34 cellular contexts compared by ENCODE assay signal in genomic region chr20:21835042-21835441, GRCh38.
"Had no signal": no experiment of that assay in that cellular context is flagged by ENCODE, and none has a peak within 500 bp of the region (broad histone marks: within the 10 kb centered on the region; RNA-seq: fewer than 3 reads in every experiment).

No MANE protein-coding gene starts in this region.

- H3K4me1 Mint-ChIP-seq: activated naive CD4-positive, alpha-beta T cell treated with anti-CD3 and anti-CD28 coated beads, Interleukin-2, amount 10 ng/mL, durations not matched to agents 7 days and 5 days; activated naive CD4-positive, alpha-beta T cell treated with anti-CD3 and anti-CD28 coated beads, Interleukin-2, amount 50 U/mL, for 24 hours; activated naive CD8-positive, alpha-beta T cell treated with anti-CD3 and anti-CD28 coated beads for 36 hours; activated naive CD8-positive, alpha-beta T cell treated with anti-CD3 and anti-CD28 coated beads, Interleukin-2, amount 10 ng/mL, durations not matched to agents 7 days and 5 days; activated naive CD8-positive, alpha-beta T cell treated with anti-CD3 and anti-CD28 coated beads, Interleukin-2, amount 50 U/mL, for 24 hours; activated T-helper 17 cell treated with anti-CD3 and anti-CD28 coated beads, Interleukin-2, amount 50 U/mL, for 72 hours; brain; central memory CD8-positive, alpha-beta T cell had no signal

- H3K9me3 Mint-ChIP-seq: activated naive CD4-positive, alpha-beta T cell treated with anti-CD3 and anti-CD28 coated beads for 36 hours; activated naive CD4-positive, alpha-beta T cell treated with anti-CD3 and anti-CD28 coated beads, Interleukin-2, amount 10 ng/mL, durations not matched to agents 7 days and 5 days; activated naive CD4-positive, alpha-beta T cell treated with anti-CD3 and anti-CD28 coated beads, Interleukin-2, amount 50 U/mL, for 24 hours; activated naive CD8-positive, alpha-beta T cell treated with anti-CD3 and anti-CD28 coated beads for 36 hours; activated naive CD8-positive, alpha-beta T cell treated with anti-CD3 and anti-CD28 coated beads, Interleukin-2, amount 10 ng/mL, durations not matched to agents 7 days and 5 days; activated T-cell treated with anti-CD3 and anti-CD28 coated beads, Interleukin-2, amount 50 U/mL, for 24 hours; activated T-cell treated with anti-CD3 and anti-CD28 coated beads, Interleukin-2, amount 50 U/mL, for 4 hours; activated T-cell treated with anti-CD3 and anti-CD28 coated beads, Interleukin-2, amount 50 U/mL, for 72 hours; activated T-helper 17 cell treated with anti-CD3 and anti-CD28 coated beads, Interleukin-2, amount 50 U/mL, for 72 hours had no signal

- H3K36me3 Mint-ChIP-seq: activated naive CD4-positive, alpha-beta T cell treated with anti-CD3 and anti-CD28 coated beads, Interleukin-2, amount 10 ng/mL, durations not matched to agents 7 days and 5 days; activated naive CD4-positive, alpha-beta T cell treated with anti-CD3 and anti-CD28 coated beads, Interleukin-2, amount 50 U/mL, for 24 hours; activated naive CD4-positive, alpha-beta T cell treated with anti-CD3 and anti-CD28 coated beads, Interleukin-2, amount 50 U/mL, for 72 hours; activated naive CD8-positive, alpha-beta T cell; activated naive CD8-positive, alpha-beta T cell treated with anti-CD3 and anti-CD28 coated beads for 36 hours; activated naive CD8-positive, alpha-beta T cell treated with anti-CD3 and anti-CD28 coated beads, Interleukin-2, amount 10 ng/mL, durations not matched to agents 7 days and 5 days; brain had no signal

- H3K27me3 Mint-ChIP-seq: activated naive CD4-positive, alpha-beta T cell treated with anti-CD3 and anti-CD28 coated beads, Interleukin-2, amount 10 ng/mL, durations not matched to agents 7 days and 5 days; activated naive CD8-positive, alpha-beta T cell treated with anti-CD3 and anti-CD28 coated beads for 36 hours; activated naive CD8-positive, alpha-beta T cell treated with anti-CD3 and anti-CD28 coated beads, Interleukin-2, amount 10 ng/mL, durations not matched to agents 7 days and 5 days; activated naive CD8-positive, alpha-beta T cell treated with anti-CD3 and anti-CD28 coated beads, Interleukin-2, amount 50 U/mL, for 24 hours; activated T-cell treated with anti-CD3 and anti-CD28 coated beads, Interleukin-2, amount 50 U/mL, for 24 hours; activated T-helper 17 cell treated with anti-CD3 and anti-CD28 coated beads, Interleukin-2, amount 50 U/mL, for 72 hours; central memory CD8-positive, alpha-beta T cell had no signal

- H3K4me3 Mint-ChIP-seq: activated naive CD4-positive, alpha-beta T cell treated with anti-CD3 and anti-CD28 coated beads for 36 hours; activated naive CD4-positive, alpha-beta T cell treated with anti-CD3 and anti-CD28 coated beads, Interleukin-2, amount 10 ng/mL, durations not matched to agents 7 days and 5 days; activated naive CD4-positive, alpha-beta T cell treated with anti-CD3 and anti-CD28 coated beads, Interleukin-2, amount 50 U/mL, for 24 hours; activated naive CD8-positive, alpha-beta T cell; activated naive CD8-positive, alpha-beta T cell treated with anti-CD3 and anti-CD28 coated beads for 36 hours; activated naive CD8-positive, alpha-beta T cell treated with anti-CD3 and anti-CD28 coated beads, Interleukin-2, amount 10 ng/mL, durations not matched to agents 7 days and 5 days; activated naive CD8-positive, alpha-beta T cell treated with anti-CD3 and anti-CD28 coated beads, Interleukin-2, amount 50 U/mL, for 24 hours; activated T-cell treated with anti-CD3 and anti-CD28 coated beads, Interleukin-2, amount 50 U/mL, for 24 hours; activated T-cell treated with anti-CD3 and anti-CD28 coated beads, Interleukin-2, amount 50 U/mL, for 4 hours; activated T-cell treated with anti-CD3 and anti-CD28 coated beads, Interleukin-2, amount 50 U/mL, for 72 hours; activated T-helper 1 cell treated with anti-CD3 and anti-CD28 coated beads, Interleukin-12 subunit alpha, Interleukin-12 subunit beta, Interleukin-2, Interleukin-4 antibody, amounts not matched to agents 30 ng/mL and 10 ng/mL and 1 ng/mL, durations not matched to agents 14 hours and 24 hours and 36 hours; activated T-helper 17 cell treated with anti-CD3 and anti-CD28 coated beads, Interleukin-2, amount 50 U/mL, for 72 hours; brain; central memory CD8-positive, alpha-beta T cell had no signal

- H3K27ac Mint-ChIP-seq: activated naive CD4-positive, alpha-beta T cell treated with anti-CD3 and anti-CD28 coated beads for 36 hours; activated naive CD4-positive, alpha-beta T cell treated with anti-CD3 and anti-CD28 coated beads, Interleukin-2, amount 10 ng/mL, durations not matched to agents 7 days and 5 days; activated naive CD4-positive, alpha-beta T cell treated with anti-CD3 and anti-CD28 coated beads, Interleukin-2, amount 50 U/mL, for 24 hours; activated naive CD4-positive, alpha-beta T cell treated with anti-CD3 and anti-CD28 coated beads, Interleukin-2, amount 50 U/mL, for 72 hours; activated naive CD8-positive, alpha-beta T cell; activated naive CD8-positive, alpha-beta T cell treated with anti-CD3 and anti-CD28 coated beads for 36 hours; activated naive CD8-positive, alpha-beta T cell treated with anti-CD3 and anti-CD28 coated beads, Interleukin-2, amount 10 ng/mL, durations not matched to agents 7 days and 5 days; activated naive CD8-positive, alpha-beta T cell treated with anti-CD3 and anti-CD28 coated beads, Interleukin-2, amount 50 U/mL, for 24 hours; activated T-cell treated with anti-CD3 and anti-CD28 coated beads, Interleukin-2, amount 50 U/mL, for 24 hours; activated T-cell treated with anti-CD3 and anti-CD28 coated beads, Interleukin-2, amount 50 U/mL, for 72 hours; activated T-helper 1 cell treated with anti-CD3 and anti-CD28 coated beads, Interleukin-12 subunit alpha, Interleukin-12 subunit beta, Interleukin-2, Interleukin-4 antibody, amounts not matched to agents 30 ng/mL and 10 ng/mL and 1 ng/mL, durations not matched to agents 14 hours and 24 hours and 36 hours; activated T-helper 17 cell treated with anti-CD3 and anti-CD28 coated beads, Interleukin-2, amount 50 U/mL, for 72 hours; activated T-helper 2 cell treated with anti-CD3 and anti-CD28 coated beads, Interferon-gamma antibody, Interleukin-2, Interleukin-4, amounts not matched to agents 10 μg/mL and 5 μg/mL and 100 μg/mL, durations not matched to agents 14 hours and 24 hours and 36 hours; brain had no signal

- ATAC-seq: activated naive CD4-positive, alpha-beta T cell treated with anti-CD3 and anti-CD28 coated beads, Interleukin-2, amount 50 U/mL, for 72 hours; activated naive CD8-positive, alpha-beta T cell treated with anti-CD3 and anti-CD28 coated beads, Interleukin-2, amount 50 U/mL, for 24 hours; activated T-cell treated with anti-CD3 and anti-CD28 coated beads, Interleukin-2, amount 50 U/mL, for 4 hours; activated T-cell treated with anti-CD3 and anti-CD28 coated beads, Interleukin-2, amount 50 U/mL, for 72 hours; activated T-helper 17 cell treated with anti-CD3 and anti-CD28 coated beads, Interleukin-2, amount 50 U/mL, for 72 hours; body of pancreas had no signal

- DNase-seq: activated effector memory CD4-positive, alpha-beta T cell treated with anti-CD3 and anti-CD28 coated beads, Interleukin-2, amount 50 U/mL, for 16 hours; activated effector memory CD4-positive, alpha-beta T cell treated with Interleukin-2 at 50 U/mL for 16 hours; activated gamma-delta T cell; activated gamma-delta T cell treated with Interleukin-2 at 50 U/mL for 16 hours; activated naive CD4-positive, alpha-beta T cell; activated naive CD4-positive, alpha-beta T cell treated with anti-CD3 and anti-CD28 coated beads for 36 hours; activated naive CD4-positive, alpha-beta T cell treated with anti-CD3 and anti-CD28 coated beads, Interleukin-2, amount 10 ng/mL, durations not matched to agents 7 days and 5 days; activated naive CD4-positive, alpha-beta T cell treated with anti-CD3 and anti-CD28 coated beads, Interleukin-2, amount 50 U/mL, for 16 hours; activated naive CD4-positive, alpha-beta T cell treated with Interleukin-2 at 50 U/mL for 16 hours; activated naive CD8-positive, alpha-beta T cell treated with anti-CD3 and anti-CD28 coated beads for 36 hours; activated naive CD8-positive, alpha-beta T cell treated with anti-CD3 and anti-CD28 coated beads, Interleukin-2, amount 10 ng/mL, durations not matched to agents 7 days and 5 days; activated naive CD8-positive, alpha-beta T cell treated with anti-CD3 and anti-CD28 coated beads, Interleukin-2, amount 50 U/mL, for 24 hours; activated T-cell treated with anti-CD3 and anti-CD28 coated beads, Interleukin-2, amount 50 U/mL, for 24 hours; activated T-cell treated with anti-CD3 and anti-CD28 coated beads, Interleukin-2, amount 50 U/mL, for 4 hours; activated T-cell treated with anti-CD3 and anti-CD28 coated beads, Interleukin-2, amount 50 U/mL, for 48 hours; activated T-cell treated with anti-CD3 and anti-CD28 coated beads, Interleukin-2, amount 50 U/mL, for 72 hours; adrenal gland; amniotic stem cell; amygdala; anterior cingulate cortex; aorta; body of pancreas; brain microvascular endothelial cell; caudate nucleus; central memory CD4-positive, alpha-beta T cell; cerebellar nuclear complex had no signal
